8 cellular contexts compared by ENCODE assay signal in genomic region chr12:6469609-6470374, GRCh38. TPM values are rescaled to one million over a fixed set of nuclear protein-coding genes. Genes with fewer than 3 reads are reported as not detected.
A peak's percentile ranks its signal among the peaks of the same experiment; 100 is the strongest.
DNase-seq lines count a peak whose midpoint lies in the region; ATAC-seq, FAIRE-seq and TF ChIP-seq lines count a peak whose summit lies in the region.

No MANE protein-coding gene starts in this region.

- H3K4me1 ChIP-seq in left ventricle myocardium inferior, result peaks cover 35% of the 10 kb centered on the region
- peaks cover 14% of the 10 kb centered on the region for H3K4me1 ChIP-seq in astrocyte (ENCODE audit: insufficient read depth, low read length)
- H3K4me1 ChIP-seq in lung (ENCODE audit: control insufficient read depth in 2 of 2, insufficient read depth in 2 of 2, low read length in 2 of 2), result peaks cover 5 to 7% of the 10 kb centered on the region in 2 donors

- WGBS in lung, 2 donors, result 26 to 30% methylated on average over 16 of the region's 16 CpGs

- FAIRE-seq in astrocyte (lab: Jason Lieb, UNC) (no peak), urothelium cell line (lab: Jason Lieb, UNC) (no peak)

- no peaks in the 10 kb centered on the region for H3K27me3 Mint-ChIP-seq in astrocyte (ENCODE audit: low read depth, unreplicated experiment)

- peaks cover 2% of the 10 kb centered on the region for H3K9me3 Mint-ChIP-seq in astrocyte (ENCODE audit: unreplicated experiment)

- H3K4me3 Mint-ChIP-seq in astrocyte (ENCODE audit: unreplicated experiment), result peak overlapping the region; percentile 94

- H4K20me1 ChIP-seq in astrocyte (ENCODE audit: insufficient read depth, low read length), result peaks cover 32% of the 10 kb centered on the region

- peak overlapping the region; percentile 86 for H3K4me2 ChIP-seq in astrocyte (ENCODE audit: low read length)

- H3K27me3 ChIP-seq in left ventricle myocardium inferior (ENCODE audit: low read depth) (no peaks in the 10 kb centered on the region), astrocyte (ENCODE audit: insufficient read depth, low read length) (no peaks in the 10 kb centered on the region), lung (ENCODE audit: control insufficient read depth, insufficient read depth) (no peaks in the 10 kb centered on the region)

- H3K36me3 Mint-ChIP-seq in astrocyte (ENCODE audit: low read depth, unreplicated experiment), result peaks cover 9% of the 10 kb centered on the region

- DNase-seq in left ventricle myocardium inferior, result no peak
- no peak for DNase-seq in Right ventricle myocardium superior
- no peak for DNase-seq in astrocyte (ENCODE audit: low read depth)
- no peak for DNase-seq in lung (ENCODE audit: low spot score)
- DNase-seq in urothelium cell line (ENCODE audit: low spot score), result peak; percentile 29
- no peak for DNase-seq in SIG-M5 treated with dmso at 0.1 percent for 504 hours (lab: John Stamatoyannopoulos, UW; ENCODE audit: unreplicated experiment)
- no peak for DNase-seq in NCI-H2171 treated with DMSO at 0.1 percent for 48 hours (lab: John Stamatoyannopoulos, UW)

- H3K9me3 ChIP-seq in left ventricle myocardium inferior (replicated peaks) (no peaks in the 10 kb centered on the region), astrocyte (ENCODE audit: insufficient read depth, low read depth, low read length) (no peaks in the 10 kb centered on the region), lung (ENCODE audit: control insufficient read depth in 2 of 2, insufficient read depth in 1 of 2, low read length in 1 of 2) (no peaks in the 10 kb centered on the region)

- ATAC-seq in Right ventricle myocardium superior (ENCODE audit: poor library complexity) (no peak), lung (ENCODE audit: insufficient read depth, low FRiP score) (no peak), HG03439 (IDR thresholded peaks at IDR 0.05; ENCODE audit: unreplicated experiment) (no peak)

- intact Hi-C loops in left ventricle myocardium inferior (cut with micrococcal nuclease), result loop anchor here (2.0 kb wide), 1 partner anchor 47 kb away; no protein-coding TSS in a partner anchor
- intact Hi-C loops in Right ventricle myocardium superior (cut with DNase I), result no loop called here

- H3K27ac Mint-ChIP-seq in astrocyte (ENCODE audit: unreplicated experiment), result peak overlapping the region; percentile 18

- H3K36me3 ChIP-seq in left ventricle myocardium inferior (peaks cover 16% of the 10 kb centered on the region), astrocyte (ENCODE audit: insufficient read depth, low read length) (peaks cover 3% of the 10 kb centered on the region), lung (ENCODE audit: control insufficient read depth in 2 of 2, insufficient read depth in 2 of 2, low read length in 2 of 2) (peaks cover 0 to 8% of the 10 kb centered on the region in 2 donors)

- TF ChIP-seq CTCF in left ventricle myocardium inferior (IDR thresholded peaks at IDR 0.05; ENCODE audit: borderline replicate concordance) (no peak), astrocyte (IDR thresholded peaks at IDR 0.05; ENCODE audit: insufficient read depth, low read depth, low read length) (no peak), lung (IDR thresholded peaks at IDR 0.05; ENCODE audit: control extremely low read depth, extremely low read depth) (no peak)

- peak overlapping the region; percentile 94 for H2AFZ ChIP-seq in astrocyte (ENCODE audit: low read depth, low read length)

- H3K27ac ChIP-seq in left ventricle myocardium inferior (replicated peaks) (peak overlapping the region; percentile 92), astrocyte (ENCODE audit: low read depth, low read length) (peak overlapping the region; percentile 87), lung (ENCODE audit: low read depth in 1 of 2, low read length in 1 of 2) (peak overlapping the region; percentile 86 to 91)

- peaks cover 24% of the 10 kb centered on the region for H3K79me2 ChIP-seq in astrocyte (ENCODE audit: insufficient read depth, low read length)

- H3K4me1 Mint-ChIP-seq in astrocyte (ENCODE audit: low read depth, unreplicated experiment), result peaks cover 20% of the 10 kb centered on the region

- H3K9ac ChIP-seq in astrocyte (ENCODE audit: low read length), result peak overlapping the region; percentile 88

- H3K4me3 ChIP-seq in left ventricle myocardium inferior (peak overlapping the region; percentile 81), astrocyte (ENCODE audit: insufficient read depth, low read depth, low read length) (peak overlapping the region; percentile 83), lung (peak overlapping the region; percentile 58)

RNA-seq across cellular contexts. Expression of gene VAMP1, which starts 0.7 kb away (rescaled TPM):
- total RNA-seq in left ventricle myocardium inferior (4.2 TPM), Right ventricle myocardium superior (3.2 TPM), astrocyte (21.0 and 23.1 TPM in 2 replicates), lung (10 to 100 TPM in 1 of 2 donors, 1 to 10 TPM in 1; 7.5 to 14.1 TPM)
- 1 to 10 TPM; 4.7 to 5.1 TPM for polyA plus RNA-seq in lung

RNA-seq across cellular contexts. Expression of gene TAPBPL, which starts 17.9 kb away (rescaled TPM):
- total RNA-seq in left ventricle myocardium inferior, result 16.4 TPM
- 11.1 TPM for total RNA-seq in Right ventricle myocardium superior
- 0.87 and 1.6 TPM in 2 replicates for total RNA-seq in astrocyte
- 10 to 100 TPM; 27.4 to 28.2 TPM for total RNA-seq in lung
- 10 to 100 TPM; 11.2 to 26.8 TPM for polyA plus RNA-seq in lung

RNA-seq across cellular contexts. Expression of gene MRPL51, which starts 23.3 kb away (rescaled TPM):
- total RNA-seq in left ventricle myocardium inferior (235 TPM), Right ventricle myocardium superior (280 TPM), astrocyte (192 and 202 TPM in 2 replicates), lung (100 to 1,000 TPM in 1 of 2 donors, 10 to 100 TPM in 1; 34.5 to 123 TPM)
- 100 to 1,000 TPM in 1 of 2 donors, 10 to 100 TPM in 1; 80.4 to 103 TPM for polyA plus RNA-seq in lung

RNA-seq across cellular contexts. Expression of gene NCAPD2, which starts 24.1 kb away (rescaled TPM):
- total RNA-seq in left ventricle myocardium inferior (9.2 TPM), Right ventricle myocardium superior (8.9 TPM), astrocyte (18.6 and 21.1 TPM in 2 replicates), lung (10 to 100 TPM; 19.8 to 30.7 TPM)
- 10 to 100 TPM in 1 of 2 donors, 1 to 10 TPM in 1; 5.8 to 11.8 TPM for polyA plus RNA-seq in lung

RNA-seq across cellular contexts. Expression of gene CD27, which starts 25.0 kb away (rescaled TPM):
- 0.16 TPM for total RNA-seq in left ventricle myocardium inferior
- 0.30 TPM for total RNA-seq in Right ventricle myocardium superior
- total RNA-seq in astrocyte, result not detected in 2 replicates
- 1 to 10 TPM; 1.9 to 2.0 TPM for total RNA-seq in lung
- 1 to 10 TPM; 1.5 to 3.1 TPM for polyA plus RNA-seq in lung
